Comparison of ENCODE assay signal across 18 cellular contexts in genomic region chr12:22640851-22641250, GRCh38.
"Had no signal": no experiment of that assay in that cellular context is flagged by ENCODE, and none has a peak within 500 bp of the region (broad histone marks: within the 10 kb centered on the region; RNA-seq: fewer than 3 reads in every experiment).

No MANE protein-coding gene starts in this region.

- H3K27me3 Mint-ChIP-seq: activated CD4-positive, alpha-beta T cell treated with anti-CD3 and anti-CD28 coated beads, Interleukin-2, amount 10 ng/mL, durations not matched to agents 24 days and 14 days; activated naive CD8-positive, alpha-beta T cell treated with anti-CD3 and anti-CD28 coated beads, Interleukin-2, amount 10 ng/mL, durations not matched to agents 7 days and 5 days; brain; stimulated activated naive B cell treated with anti-CD40 and anti-IgM and Interleukin-4, amounts not matched to agents 10 μg/mL and 1 μg/mL and 100 μg/mL, for 72 hours; T-helper 17 cell had no signal

- H3K27ac Mint-ChIP-seq: activated CD4-positive, alpha-beta T cell treated with anti-CD3 and anti-CD28 coated beads, Interleukin-2, amount 10 ng/mL, durations not matched to agents 24 days and 14 days; activated naive CD8-positive, alpha-beta T cell treated with anti-CD3 and anti-CD28 coated beads, Interleukin-2, amount 10 ng/mL, durations not matched to agents 7 days and 5 days; mesothelial cell of epicardium; stimulated activated naive B cell treated with anti-CD40 and anti-IgM and Interleukin-4, amounts not matched to agents 10 μg/mL and 1 μg/mL and 100 μg/mL, for 72 hours; T-helper 17 cell had no signal

- DNase-seq: activated CD4-positive, alpha-beta T cell treated with anti-CD3 and anti-CD28 coated beads, Interleukin-2, amount 10 ng/mL, durations not matched to agents 24 days and 14 days; activated CD4-positive, CD25-positive, alpha-beta regulatory T cell; activated CD8-positive, alpha-beta memory T cell treated with anti-CD3 and anti-CD28 coated beads for 24 hours; activated gamma-delta T cell treated with Interleukin-2 at 50 U/mL for 16 hours; activated naive CD8-positive, alpha-beta T cell treated with anti-CD3 and anti-CD28 coated beads, Interleukin-2, amount 10 ng/mL, durations not matched to agents 7 days and 5 days; effector CD8-positive, alpha-beta T cell; foreskin fibroblast; glutamatergic neuron; hypothalamus; left ventricle myocardium superior; retina; stimulated activated CD4-positive, alpha-beta T cell treated with anti-CD3 and anti-CD28 coated beads, Interleukin-4, amount 100 ng/mL, for 1 hour; stimulated activated naive B cell treated with anti-CD40 and anti-IgM and Interleukin-4, amounts not matched to agents 10 μg/mL and 1 μg/mL and 100 μg/mL, for 72 hours; T-helper 17 cell; tibial artery; uterus had no signal

- H3K4me3 ChIP-seq: tibial artery, uterus had no signal

- H3K9me3 ChIP-seq: tibial artery, uterus had no signal

- H3K4me1 ChIP-seq: uterus had no signal

- H3K27ac ChIP-seq: tibial artery, uterus had no signal

- H3K9me3 Mint-ChIP-seq: activated CD4-positive, alpha-beta T cell treated with anti-CD3 and anti-CD28 coated beads, Interleukin-2, amount 10 ng/mL, durations not matched to agents 24 days and 14 days; activated naive CD8-positive, alpha-beta T cell treated with anti-CD3 and anti-CD28 coated beads, Interleukin-2, amount 10 ng/mL, durations not matched to agents 7 days and 5 days; mesothelial cell of epicardium; stimulated activated naive B cell treated with anti-CD40 and anti-IgM and Interleukin-4, amounts not matched to agents 10 μg/mL and 1 μg/mL and 100 μg/mL, for 72 hours had no signal

- H3K4me3 Mint-ChIP-seq: activated CD4-positive, alpha-beta T cell treated with anti-CD3 and anti-CD28 coated beads, Interleukin-2, amount 10 ng/mL, durations not matched to agents 24 days and 14 days; activated naive CD8-positive, alpha-beta T cell treated with anti-CD3 and anti-CD28 coated beads, Interleukin-2, amount 10 ng/mL, durations not matched to agents 7 days and 5 days; brain; mesothelial cell of epicardium; stimulated activated naive B cell treated with anti-CD40 and anti-IgM and Interleukin-4, amounts not matched to agents 10 μg/mL and 1 μg/mL and 100 μg/mL, for 72 hours; T-helper 17 cell had no signal

- H3K27me3 ChIP-seq: tibial artery, uterus had no signal

- ATAC-seq: left ventricle myocardium superior; stimulated activated naive B cell treated with anti-CD40 and anti-IgM and Interleukin-4, amounts not matched to agents 10 μg/mL and 1 μg/mL and 100 μg/mL, for 72 hours; T-helper 17 cell had no signal

- H3K36me3 ChIP-seq: tibial artery, uterus had no signal
